ENCODE assay signal across 8 cellular contexts in genomic region chr18:74147779-74148542, GRCh38. TPM values are rescaled to one million over a fixed set of nuclear protein-coding genes. Genes with fewer than 3 reads are reported as not detected.
A peak's percentile ranks its signal among the peaks of the same experiment; 100 is the strongest.
DNase-seq lines count a peak whose midpoint lies in the region; ATAC-seq and TF ChIP-seq lines count a peak whose summit lies in the region.

FBXO15 (minus strand) TSS chr18:74147834; CDS start chr18:74147785, 49 bp downstream.
A gene with protein sequence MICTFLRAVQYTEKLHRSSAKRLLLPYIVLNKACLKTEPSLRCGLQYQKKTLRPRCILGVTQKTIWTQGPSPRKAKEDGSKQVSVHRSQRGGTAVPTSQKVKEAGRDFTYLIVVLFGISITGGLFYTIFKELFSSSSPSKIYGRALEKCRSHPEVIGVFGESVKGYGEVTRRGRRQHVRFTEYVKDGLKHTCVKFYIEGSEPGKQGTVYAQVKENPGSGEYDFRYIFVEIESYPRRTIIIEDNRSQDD (plus strand): TSS chr18:74148523. CDS start chr18:74148809, 286 bp downstream.

- TF ChIP-seq POLR2A in Raji (IDR thresholded peaks at IDR 0.05; ENCODE audit: insufficient read depth, low read depth, low read length) = peak; percentile 70

- H3K4me1 ChIP-seq in ES-I3 (ENCODE audit: insufficient read depth, low read length) (peaks cover 6% of the 10 kb centered on the region), H9 (ENCODE audit: insufficient read depth, low read length) (no peaks in the 10 kb centered on the region)

- TF ChIP-seq CTCF in H9 (conservative IDR thresholded peaks at IDR 0.05) (no peak), fibroblast of pulmonary artery (IDR thresholded peaks at IDR 0.05; ENCODE audit: low read length, missing control alignments) (no peak), natural killer cell (IDR thresholded peaks at IDR 0.05) (no peak)

- peaks cover 3% of the 10 kb centered on the region for H3K79me1 ChIP-seq in H9 (ENCODE audit: insufficient read depth, low read depth, low read length, poor library complexity, severe bottlenecking)

- H3T11ph ChIP-seq in H9 (ENCODE audit: low read length) = no peak within 1 kb of the TSS

- no peak within 1 kb of the TSS for H2BK120ac ChIP-seq in H9 (ENCODE audit: low read depth, low read length, poor library complexity, severe bottlenecking)

- no peaks in the 10 kb centered on the region; a peak in 1 of 5 replicates for H3K9me3 Mint-ChIP-seq in H9
- no peaks in the 10 kb centered on the region for H3K9me3 Mint-ChIP-seq in natural killer cell

- peak within 1 kb of the TSS; percentile 100 for H3K4me3 ChIP-seq in fibroblast of pulmonary artery (replicated peaks; ENCODE audit: low read depth, low read length)

- no peak within 1 kb of the TSS for H4K91ac ChIP-seq in H9 (ENCODE audit: insufficient read length, low read depth, low read length)

- peak within 1 kb of the TSS; percentile 75 for H3K9ac ChIP-seq in ES-I3 (ENCODE audit: low read depth, low read length)
- H3K9ac ChIP-seq in H9 (ENCODE audit: extremely low read depth, insufficient read length, low read length) = peak within 1 kb of the TSS; percentile 80

- DNase-seq in H9 = peak; percentile 95
- DNase-seq in M059J (ENCODE audit: low read depth) = peak; percentile 97
- peak; percentile 98 for DNase-seq in activated effector memory CD4-positive, alpha-beta T cell treated with anti-CD3 and anti-CD28 coated beads, Interleukin-2, amount 50 U/mL, for 16 hours
- peak; percentile 98 for DNase-seq in fibroblast of pulmonary artery (ENCODE audit: low read depth)
- peak; percentile 93 for DNase-seq in natural killer cell
- peak; percentile 92 to 97 (median 94) for DNase-seq in stimulated activated naive CD4-positive, alpha-beta T cell (lab: John Stamatoyannopoulos, UW)

- no peaks in the 10 kb centered on the region for H3K36me3 ChIP-seq in ES-I3 (ENCODE audit: insufficient read depth, low read length)

- H3K56ac ChIP-seq in H9 (ENCODE audit: insufficient read length, low read depth, low read length) = no peak within 1 kb of the TSS

- no peak within 1 kb of the TSS for H4K8ac ChIP-seq in H9 (replicated peaks; ENCODE audit: insufficient read length, low read depth, low read length)

- H3K9me3 ChIP-seq in ES-I3 (ENCODE audit: control insufficient read depth, insufficient read depth, low read length) (no peaks in the 10 kb centered on the region), H9 (ENCODE audit: control insufficient read depth, low read depth, low read length) (no peaks in the 10 kb centered on the region)

- intact Hi-C loops in natural killer cell (cut with micrococcal nuclease) = loop anchor here (1.0 kb wide), 3 partner anchors 144 to 449 kb away; partner anchors contain the start of gene ZNF407

- H2AFZ ChIP-seq in H9 (ENCODE audit: low read length) = peak within 1 kb of the TSS; percentile 71

- no peaks in the 10 kb centered on the region for H3K27me3 ChIP-seq in H9 (ENCODE audit: insufficient read depth, low read length)

- peak within 1 kb of the TSS; percentile 60 for H3K18ac ChIP-seq in H9 (ENCODE audit: insufficient read length, low read depth, low read length)

- H2BK15ac ChIP-seq in H9 (ENCODE audit: low read depth, low read length) = no peak within 1 kb of the TSS

- no peak within 1 kb of the TSS for H2BK20ac ChIP-seq in H9 (ENCODE audit: low read depth, low read length, poor library complexity, severe bottlenecking)

- H3K36me3 Mint-ChIP-seq in H9 (ENCODE audit: insufficient read depth in 1 of 3, low read depth in 3 of 3) (peaks cover 5 to 13% (median 6%) of the 10 kb centered on the region in 3 experiments; a peak in 6 of 7 replicates), natural killer cell (no peaks in the 10 kb centered on the region)

- WGBS in H9 (ENCODE audit: extremely low coverage, insufficient read length, low lambda C conversion rate) = no CpG with 5 or more reads among the region's 58 CpGs

- H3K14ac ChIP-seq in H9 (ENCODE audit: insufficient read depth, low read length) = no peak within 1 kb of the TSS

- no peaks in the 10 kb centered on the region for H4K20me1 ChIP-seq in H9 (ENCODE audit: control insufficient read depth, insufficient read depth, insufficient read length)

- peak within 1 kb of the TSS; percentile 70 to 92 (median 88); a peak in 6 of 7 replicates for H3K27ac Mint-ChIP-seq in H9
- peak within 1 kb of the TSS; percentile 98 to 100 for H3K27ac Mint-ChIP-seq in natural killer cell

- peaks cover 17% of the 10 kb centered on the region for H3K79me2 ChIP-seq in H9 (ENCODE audit: insufficient read depth, low read length)

- peak within 1 kb of the TSS; percentile 94 to 97 for H3K4me3 Mint-ChIP-seq in H9
- H3K4me3 Mint-ChIP-seq in natural killer cell = peak within 1 kb of the TSS; percentile 97

- no peak within 1 kb of the TSS for H2BK5ac ChIP-seq in H9 (ENCODE audit: insufficient read length, low read length)

- no peak within 1 kb of the TSS for H2AK5ac ChIP-seq in H9 (ENCODE audit: insufficient read length, low read length)

- no peak within 1 kb of the TSS for H2BK12ac ChIP-seq in H9 (ENCODE audit: insufficient read length, low read depth, low read length)

- H3K27me3 Mint-ChIP-seq in H9 (ENCODE audit: low read depth) (peaks cover 10% of the 10 kb centered on the region), natural killer cell (ENCODE audit: low read depth in 2 of 2) (peaks cover 6 to 7% of the 10 kb centered on the region in 2 donors)

- no peak within 1 kb of the TSS for H3K27ac ChIP-seq in H9 (ENCODE audit: insufficient read length, low read depth, low read length)

- no peak within 1 kb of the TSS for H3K23ac ChIP-seq in H9 (ENCODE audit: insufficient read length, low read depth, low read length)

- H3K4me2 ChIP-seq in H9 (ENCODE audit: insufficient read depth, insufficient read length, low read length) = peak within 1 kb of the TSS; percentile 99

- H3K4me1 Mint-ChIP-seq in H9 (peaks cover 15 to 19% of the 10 kb centered on the region in 2 experiments), natural killer cell (peaks cover 36% of the 10 kb centered on the region in 2 donors)

- H3K4ac ChIP-seq in H9 (ENCODE audit: low read depth, low read length) = no peak within 1 kb of the TSS

- ATAC-seq in natural killer cell = peak; percentile 84 to 93 (median 85)

- H3K23me2 ChIP-seq in H9 (ENCODE audit: insufficient read length, low read depth, low read length, poor library complexity, severe bottlenecking) = peaks cover 8% of the 10 kb centered on the region

- H4K5ac ChIP-seq in H9 (ENCODE audit: insufficient read length, low read depth, low read length) = no peak within 1 kb of the TSS

RNA-seq across cellular contexts. Expression of gene FBXO15, which starts in this region (rescaled TPM):
- total RNA-seq in H9 (2021) = 0.39 and 0.48 TPM in 2 replicates
- 0.17 and 0.71 TPM in 2 replicates for total RNA-seq in M059J (2014; rRNA removed; shearing (Covaris generic))
- 1 to 10 TPM in 1 of 3 donors, under 1 TPM in 2; 0.50 to 2.6 (median 0.87) TPM for total RNA-seq in natural killer cell

RNA-seq across cellular contexts. Expression of the second gene that starts in this region (rescaled TPM):
- total RNA-seq in H9 (2021) (46.0 and 51.0 TPM in 2 replicates), natural killer cell (10 to 100 TPM; 13.1 to 17.3 (median 16.1) TPM)
- 45.3 and 54.2 TPM in 2 replicates for total RNA-seq in M059J (2014; rRNA removed; shearing (Covaris generic))
